In genomic region chr3:109685084-109686079, GRCh38 we compare ENCODE assay signal across 9 cellular contexts.
A peak's percentile ranks its signal among the peaks of the same experiment; 100 is the strongest.
DNase-seq lines count a peak whose midpoint lies in the region; TF ChIP-seq lines count a peak whose summit lies in the region.
"Had no signal": no experiment of that assay in that cellular context is flagged by ENCODE, and none has a peak within 500 bp of the region (broad histone marks: within the 10 kb centered on the region; RNA-seq: fewer than 3 reads in every experiment).

No MANE protein-coding gene starts in this region.

- H2AFZ ChIP-seq in GM23248 = no peak overlapping the region

- H3K36me3 Mint-ChIP-seq in glutamatergic neuron (ENCODE audit: unreplicated experiment) = no peaks in the 10 kb centered on the region

- DNase-seq in GM23248 = peak; percentile 100
- peak; percentile 77 to 88 for DNase-seq in SW 1271 (lab: John Stamatoyannopoulos, UW)
- peak; percentile 89 for DNase-seq in cardiac septum (ENCODE audit: low spot score)
- peak; percentile 98 for DNase-seq in skeletal muscle cell (ENCODE audit: low read depth)
- no peak for DNase-seq in NCI-H2171 (lab: John Stamatoyannopoulos, UW)
- DNase-seq in caudate nucleus (lab: John Stamatoyannopoulos, UW) = no peak
- no peak for DNase-seq in glutamatergic neuron
- DNase-seq in DMS79 (lab: John Stamatoyannopoulos, UW) = no peak

- in situ Hi-C loops in GM23248 (cut with MboI) = no loop called here

- H3K27me3 Mint-ChIP-seq in glutamatergic neuron (ENCODE audit: unreplicated experiment) = peaks cover 2% of the 10 kb centered on the region

- H3K36me3 ChIP-seq in GM23248 (ENCODE audit: low read depth) = no peaks in the 10 kb centered on the region

- H3K4me1 Mint-ChIP-seq in glutamatergic neuron (ENCODE audit: low read depth, unreplicated experiment) = no peaks in the 10 kb centered on the region

- H3K27ac Mint-ChIP-seq in glutamatergic neuron (ENCODE audit: unreplicated experiment) = no peak overlapping the region

- H3K9me3 Mint-ChIP-seq in glutamatergic neuron (ENCODE audit: unreplicated experiment) = no peaks in the 10 kb centered on the region

- intact Hi-C loops in cardiac septum (cut with DNase I) = no loop called here

- 13 to 25% methylated on average over 5 of the region's 5 CpGs for WGBS in GM23248 (ENCODE audit: low coverage in 1 of 2, low lambda C conversion rate in 2 of 2, missing lambda C conversion rate in 2 of 2), 2 experiments

- H3K79me2 ChIP-seq in GM23248 (ENCODE audit: insufficient read depth) = no peaks in the 10 kb centered on the region

- peaks cover 22% of the 10 kb centered on the region for H3K4me1 ChIP-seq in GM23248 (ENCODE audit: insufficient read depth)

- no peak overlapping the region for H3K9ac ChIP-seq in GM23248

- peak overlapping the region; percentile 39 for H3K4me3 ChIP-seq in GM23248
- H3K4me3 ChIP-seq in skeletal muscle cell (ENCODE audit: low read depth, low read length) = no peak overlapping the region
- H3K4me3 ChIP-seq: K562 had no signal

- no peaks in the 10 kb centered on the region for H3K9me3 ChIP-seq in GM23248 (ENCODE audit: low read depth)

- no peak overlapping the region for H3K4me2 ChIP-seq in GM23248 (ENCODE audit: unreplicated experiment)

- TF ChIP-seq CTCF in glutamatergic neuron (IDR thresholded peaks at IDR 0.05; ENCODE audit: partially characterized antibody, unreplicated experiment) = no peak

- no peak overlapping the region for H3K4me3 Mint-ChIP-seq in glutamatergic neuron (ENCODE audit: unreplicated experiment)

- no peaks in the 10 kb centered on the region for H3K9me2 ChIP-seq in GM23248 (ENCODE audit: insufficient read depth)

- H3F3A ChIP-seq in GM23248 (ENCODE audit: insufficient read depth) = peaks cover 29% of the 10 kb centered on the region

- H3K27me3 ChIP-seq in GM23248 (replicated peaks; ENCODE audit: insufficient read depth) = no peaks in the 10 kb centered on the region

- H3K27ac ChIP-seq in GM23248 (peak overlapping the region; percentile 45), caudate nucleus (ENCODE audit: low read depth, low read length) (no peak overlapping the region)

- no peaks in the 10 kb centered on the region for H4K20me1 ChIP-seq in GM23248 (ENCODE audit: insufficient read depth)

Comparison
In these comparisons a context has a peak if more than half of its experiments do, and no peak if none do; other contexts are left out.
1. DNase-seq: peak in GM23248 (single experiment), SW 1271 (2 of 2), cardiac septum (single experiment) and skeletal muscle cell (single experiment); none in NCI-H2171 (single experiment), caudate nucleus (0 of 61), glutamatergic neuron (single experiment) and DMS79 (single experiment).